9 cellular contexts compared by ENCODE assay signal in genomic region chr17:48636177-48637018, GRCh38. TPM values are rescaled to one million over a fixed set of nuclear protein-coding genes. Genes with fewer than 3 reads are reported as not detected.
DNase-seq lines count a peak whose midpoint lies in the region; ATAC-seq and TF ChIP-seq lines count a peak whose summit lies in the region.
"Had no signal": no experiment of that assay in that cellular context is flagged by ENCODE, and none has a peak within 500 bp of the region (broad histone marks: within the 10 kb centered on the region; RNA-seq: fewer than 3 reads in every experiment).

No MANE protein-coding gene starts in this region.

- peaks cover 1 to 19% (median 11%) of the 10 kb centered on the region in 4 donors for H3K4me1 Mint-ChIP-seq in CD4-positive, alpha-beta memory T cell

- ATAC-seq in HG02884 (IDR thresholded peaks at IDR 0.05; ENCODE audit: unreplicated experiment) (no peak), GM21423 (IDR thresholded peaks at IDR 0.05; ENCODE audit: unreplicated experiment) (no peak)

- intact Hi-C loops in CD4-positive, alpha-beta memory T cell (cut with micrococcal nuclease): no loop called here
- intact Hi-C loops in sigmoid colon (cut with DNase I): no loop called here

- peaks cover 64 to 78% of the 10 kb centered on the region in 2 donors for H3K27me3 Mint-ChIP-seq in CD4-positive, alpha-beta memory T cell

- CTCF ChIA-PET in CD4-positive, alpha-beta memory T cell (lab: Charles Lee; ENCODE audit: partially characterized antibody): interaction anchor here (0.6 to 3.9 kb wide), 20 partner anchors 9 to 634 kb away, joined by 3 to 31 read pairs (median 3); partner anchors contain the start of genes HOXB6 and HOXB9
- CTCF ChIA-PET in HEK293T (lab: Yijun Ruan, JAX): interaction anchor here (0.5 to 2.9 kb wide), 15 partner anchors 8 to 303 kb away, joined by 3 to 23 read pairs (median 6); partner anchors contain the start of gene HOXB9

- TF ChIP-seq POLR2A in sigmoid colon (IDR thresholded peaks at IDR 0.05): no peak

- peaks cover 64% of the 10 kb centered on the region for H3K27me3 ChIP-seq in CD4-positive, alpha-beta memory T cell (ENCODE audit: insufficient read depth, low read length)
- H3K27me3 ChIP-seq in sigmoid colon: peaks cover 53 to 100% (median 86%) of the 10 kb centered on the region in 3 donors

- no peaks in the 10 kb centered on the region for H3K9me3 Mint-ChIP-seq in CD4-positive, alpha-beta memory T cell

- TF ChIP-seq CTCF in sigmoid colon (IDR thresholded peaks at IDR 0.05): peak in 3 of 4 experiments; percentile 15 to 31 (median 15)

- TF ChIP-seq EP300 in sigmoid colon (IDR thresholded peaks at IDR 0.05): no peak

- peaks cover 15% of the 10 kb centered on the region for H3K4me1 ChIP-seq in CD4-positive, alpha-beta memory T cell (ENCODE audit: insufficient read depth, low read length)
- peaks cover 0 to 16% (median 7%) of the 10 kb centered on the region in 4 donors for H3K4me1 ChIP-seq in sigmoid colon

- H3K4me3 Mint-ChIP-seq in CD4-positive, alpha-beta memory T cell: peak overlapping the region in 5 of 8 donors; percentile 6 to 46 (median 29)

- no peak overlapping the region for H3K27ac ChIP-seq in CD4-positive, alpha-beta memory T cell (ENCODE audit: low read depth, low read length)
- no peak overlapping the region for H3K27ac ChIP-seq in sigmoid colon

- WGBS in sigmoid colon, 2 donors: 3 to 6% methylated on average over 39 of the region's 39 CpGs

- no peaks in the 10 kb centered on the region for H3K36me3 ChIP-seq in CD4-positive, alpha-beta memory T cell (ENCODE audit: insufficient read depth, low read length)
- no peaks in the 10 kb centered on the region for H3K36me3 ChIP-seq in sigmoid colon

- peaks cover 0 to 7% of the 10 kb centered on the region in 2 donors for H3K36me3 Mint-ChIP-seq in CD4-positive, alpha-beta memory T cell

- no peak overlapping the region for H3K4me3 ChIP-seq in CD4-positive, alpha-beta memory T cell (ENCODE audit: low read length in 2 of 2)
- no peak overlapping the region for H3K4me3 ChIP-seq in sigmoid colon

- peak overlapping the region in 1 of 7 donors; percentile 55 for H3K27ac Mint-ChIP-seq in CD4-positive, alpha-beta memory T cell

- POLR2A ChIA-PET in CD4-positive, alpha-beta memory T cell (lab: Charles Lee; ENCODE audit: partially characterized antibody): interaction anchor here (1.2 kb wide), 1 partner anchor 10 kb away, joined by 3 read pairs; no protein-coding TSS in a partner anchor
- POLR2A ChIA-PET in HEK293T (lab: Yijun Ruan, JAX): interaction anchor here (1.3 to 1.9 kb wide), 3 partner anchors 10 to 21 kb away, joined by 3 to 23 read pairs (median 4); partner anchors contain the start of genes HOXB8 and HOXB9

- peak in 3 of 5 donors; percentile 45 to 65 (median 60) for DNase-seq in CD4-positive, alpha-beta memory T cell
- peak; percentile 78 for DNase-seq in HEK293T (ENCODE audit: extremely low spot score)
- peak; percentile 54 for DNase-seq in NOMO-1 treated with DMSO at 0.1 percent for 48 hours (lab: John Stamatoyannopoulos, UW; ENCODE audit: unreplicated experiment)
- DNase-seq in activated T-cell treated with anti-CD3 and anti-CD28 coated beads, Interleukin-2, amount 50 U/mL, for 48 hours: peak; percentile 92 to 93
- peak; percentile 59 for DNase-seq in glomerular visceral epithelial cell (ENCODE audit: extremely low spot score)
- DNase-seq in sigmoid colon: peak; percentile 73

- H3K9me3 ChIP-seq in CD4-positive, alpha-beta memory T cell (ENCODE audit: control insufficient read depth in 1 of 2, low read length in 2 of 2): no peaks in the 10 kb centered on the region
- no peaks in the 10 kb centered on the region for H3K9me3 ChIP-seq in sigmoid colon

TF ChIP-seq in HEK293T, 16 proteins besides CTCF, POLR2A, EP300 and RAD21:
- TF ChIP-seq ZNF384 (IDR thresholded peaks at IDR 0.05) (peak; percentile 92), LEF1 (IDR thresholded peaks at IDR 0.05; ENCODE audit: borderline replicate concordance) (no peak), FOXK2 (IDR thresholded peaks at IDR 0.05) (no peak), SUZ12 (IDR thresholded peaks at IDR 0.05) (no peak)
TF ChIP-seq in HEK293T: peak in this region for 1.

RNA-seq across cellular contexts. Expression of gene HOXB9, which starts 10.2 kb away (rescaled TPM):
- total RNA-seq in CD4-positive, alpha-beta memory T cell: not detected
- not detected for polyA plus RNA-seq in CD4-positive, alpha-beta memory T cell
- under 1 TPM in 1 of 4 donors, not detected in 3; 0.28 TPM for total RNA-seq in sigmoid colon
- polyA plus RNA-seq in sigmoid colon: 10 to 100 TPM; 16.2 to 52.1 (median 19.9) TPM
- total RNA-seq: skeletal muscle tissue had no signal

RNA-seq across cellular contexts. Expression of gene HOXB8, which starts 21.3 kb away (rescaled TPM):
- not detected for total RNA-seq in CD4-positive, alpha-beta memory T cell
- polyA plus RNA-seq in CD4-positive, alpha-beta memory T cell: not detected
- under 1 TPM in 1 of 4 donors, not detected in 3; 0.68 TPM for total RNA-seq in sigmoid colon
- polyA plus RNA-seq in sigmoid colon: 1 to 10 TPM; 2.1 to 3.4 (median 2.4) TPM
- total RNA-seq: skeletal muscle tissue had no signal

RNA-seq across cellular contexts. Expression of gene HOXB7, which starts 25.6 kb away (rescaled TPM):
- total RNA-seq in CD4-positive, alpha-beta memory T cell: under 1 TPM in 1 of 2 experiments, not detected in 1; 0.25 TPM
- 1 to 10 TPM in 1 of 2 donors, under 1 TPM in 1; 0.23 to 1.3 TPM for polyA plus RNA-seq in CD4-positive, alpha-beta memory T cell
- total RNA-seq in sigmoid colon: 1 to 10 TPM; 1.1 to 6.6 (median 3.4) TPM
- polyA plus RNA-seq in sigmoid colon: 10 to 100 TPM; 21.3 to 67.3 (median 43.0) TPM

RNA-seq across cellular contexts. Expression of gene HOXB6, which starts 31.6 kb away (rescaled TPM):
- under 1 TPM in 1 of 2 experiments, not detected in 1; 0.38 TPM for total RNA-seq in CD4-positive, alpha-beta memory T cell
- polyA plus RNA-seq in CD4-positive, alpha-beta memory T cell: not detected
- total RNA-seq in sigmoid colon: 10 to 100 TPM in 3 of 4 donors, 1 to 10 TPM in 1; 6.7 to 10.5 (median 10.3) TPM
- polyA plus RNA-seq in sigmoid colon: 10 to 100 TPM in 2 of 3 donors, 1 to 10 TPM in 1; 6.0 to 28.5 (median 10.2) TPM
- total RNA-seq: skeletal muscle tissue had no signal

RNA-seq across cellular contexts. Expression of gene HOXB5, which starts 42.8 kb away (rescaled TPM):
- total RNA-seq in CD4-positive, alpha-beta memory T cell: not detected
- polyA plus RNA-seq in CD4-positive, alpha-beta memory T cell: not detected
- total RNA-seq in sigmoid colon: 1 to 10 TPM; 1.5 to 2.5 (median 2.1) TPM
- polyA plus RNA-seq in sigmoid colon: 10 to 100 TPM in 1 of 3 donors, 1 to 10 TPM in 2; 3.2 to 13.9 (median 4.2) TPM
- total RNA-seq: skeletal muscle tissue had no signal
